In genomic region chr1:8889103-8889846, GRCh38 we compare ENCODE assay signal across 12 cellular contexts. TPM values are rescaled to one million over a fixed set of nuclear protein-coding genes. Genes with fewer than 3 reads are reported as not detected.
DNase-seq lines count a peak whose midpoint lies in the region; ATAC-seq and TF ChIP-seq lines count a peak whose summit lies in the region.
"Had no signal": no experiment of that assay in that cellular context is flagged by ENCODE, and none has a peak within 500 bp of the region (broad histone marks: within the 10 kb centered on the region; RNA-seq: fewer than 3 reads in every experiment).

No MANE protein-coding gene starts in this region.

- POLR2A ChIA-PET in activated CD4-positive, alpha-beta T cell treated with anti-CD3 and anti-CD28 coated beads, Interleukin-2, amount 10 ng/mL, durations not matched to agents 7 days and 5 days (lab: Charles Lee), result no interaction called here
- POLR2A ChIA-PET in activated CD4-positive, alpha-beta T cell treated with anti-CD3 and anti-CD28 coated beads for 36 hours (lab: Charles Lee), result no interaction called here

- peaks cover 6% of the 10 kb centered on the region for H3K4me1 Mint-ChIP-seq in activated CD4-positive, alpha-beta T cell treated with anti-CD3 and anti-CD28 coated beads, Interleukin-2, amount 10 ng/mL, durations not matched to agents 7 days and 5 days
- peaks cover 4% of the 10 kb centered on the region for H3K4me1 Mint-ChIP-seq in activated CD4-positive, alpha-beta T cell treated with anti-CD3 and anti-CD28 coated beads for 36 hours
- H3K4me1 Mint-ChIP-seq in mesothelial cell of epicardium (peaks cover 18% of the 10 kb centered on the region), immature natural killer cell (no peaks in the 10 kb centered on the region)

- ATAC-seq in activated CD4-positive, alpha-beta T cell treated with anti-CD3 and anti-CD28 coated beads for 36 hours, result no peak
- ATAC-seq in GM21367 (IDR thresholded peaks at IDR 0.05; ENCODE audit: unreplicated experiment), result no peak

- peak overlapping the region; percentile 41 for H3K4me3 ChIP-seq in coronary artery

- H3K27me3 Mint-ChIP-seq in activated CD4-positive, alpha-beta T cell treated with anti-CD3 and anti-CD28 coated beads, Interleukin-2, amount 10 ng/mL, durations not matched to agents 7 days and 5 days, result no peaks in the 10 kb centered on the region
- H3K27me3 Mint-ChIP-seq in activated CD4-positive, alpha-beta T cell treated with anti-CD3 and anti-CD28 coated beads for 36 hours, result no peaks in the 10 kb centered on the region
- H3K27me3 Mint-ChIP-seq in mesothelial cell of epicardium (ENCODE audit: low read depth), result no peaks in the 10 kb centered on the region
- H3K27me3 Mint-ChIP-seq in immature natural killer cell (ENCODE audit: low read depth in 3 of 3), result peaks cover 0 to 4% (median 2%) of the 10 kb centered on the region in 3 donors
- H3K27me3 Mint-ChIP-seq: progenitor cell of endocrine pancreas had no signal

- CTCF ChIA-PET in activated CD4-positive, alpha-beta T cell treated with anti-CD3 and anti-CD28 coated beads, Interleukin-2, amount 10 ng/mL, durations not matched to agents 7 days and 5 days (lab: Charles Lee), result interaction anchor here (1.1 kb wide), 1 partner anchor 9 kb away, joined by 3 read pairs; no protein-coding TSS in a partner anchor
- CTCF ChIA-PET in activated CD4-positive, alpha-beta T cell treated with anti-CD3 and anti-CD28 coated beads for 36 hours (lab: Charles Lee), result no interaction called here

- intact Hi-C loops in activated CD4-positive, alpha-beta T cell treated with anti-CD3 and anti-CD28 coated beads for 36 hours (cut with DNase I, micrococcal nuclease), result no loop called here

- no peak for DNase-seq in activated CD4-positive, alpha-beta T cell treated with anti-CD3 and anti-CD28 coated beads, Interleukin-2, amount 10 ng/mL, durations not matched to agents 7 days and 5 days
- no peak for DNase-seq in activated CD4-positive, alpha-beta T cell treated with anti-CD3 and anti-CD28 coated beads for 36 hours
- DNase-seq in coronary artery (ENCODE audit: low spot score), result no peak
- no peak for DNase-seq in mesothelial cell of epicardium (ENCODE audit: low spot score in 2 of 2, unreplicated experiment in 2 of 2)
- no peak for DNase-seq in C1 segment of cervical spinal cord (lab: John Stamatoyannopoulos, UW)
- no peak for DNase-seq in immature natural killer cell
- no peak for DNase-seq in SW480 (ENCODE audit: low spot score)
- DNase-seq: NCI-H1694 treated with DMSO at 0.1 percent for 48 hours had no signal

- peak overlapping the region; percentile 58 to 85 for H3K27ac ChIP-seq in coronary artery

- H3K36me3 Mint-ChIP-seq in activated CD4-positive, alpha-beta T cell treated with anti-CD3 and anti-CD28 coated beads, Interleukin-2, amount 10 ng/mL, durations not matched to agents 7 days and 5 days (ENCODE audit: low read depth), result peaks cover 2% of the 10 kb centered on the region
- H3K36me3 Mint-ChIP-seq in activated CD4-positive, alpha-beta T cell treated with anti-CD3 and anti-CD28 coated beads for 36 hours (ENCODE audit: low read depth), result no peaks in the 10 kb centered on the region
- H3K36me3 Mint-ChIP-seq in mesothelial cell of epicardium, result no peaks in the 10 kb centered on the region
- no peaks in the 10 kb centered on the region for H3K36me3 Mint-ChIP-seq in immature natural killer cell

- H3K9me3 Mint-ChIP-seq in activated CD4-positive, alpha-beta T cell treated with anti-CD3 and anti-CD28 coated beads, Interleukin-2, amount 10 ng/mL, durations not matched to agents 7 days and 5 days, result no peaks in the 10 kb centered on the region
- H3K9me3 Mint-ChIP-seq in activated CD4-positive, alpha-beta T cell treated with anti-CD3 and anti-CD28 coated beads for 36 hours (ENCODE audit: low read depth), result no peaks in the 10 kb centered on the region
- no peaks in the 10 kb centered on the region for H3K9me3 Mint-ChIP-seq in mesothelial cell of epicardium
- H3K9me3 Mint-ChIP-seq in immature natural killer cell, result no peaks in the 10 kb centered on the region
- H3K9me3 Mint-ChIP-seq: activated T-helper 1 cell treated with anti-CD3 and anti-CD28 coated beads, Interleukin-12 subunit alpha, Interleukin-12 subunit beta, Interleukin-2, Interleukin-4 antibody, amounts not matched to agents 30 ng/mL and 10 ng/mL and 1 ng/mL, durations not matched to agents 14 hours and 24 hours and 36 hours had no signal

- no peak overlapping the region for H3K4me3 Mint-ChIP-seq in activated CD4-positive, alpha-beta T cell treated with anti-CD3 and anti-CD28 coated beads, Interleukin-2, amount 10 ng/mL, durations not matched to agents 7 days and 5 days
- H3K4me3 Mint-ChIP-seq in activated CD4-positive, alpha-beta T cell treated with anti-CD3 and anti-CD28 coated beads for 36 hours, result no peak overlapping the region
- H3K4me3 Mint-ChIP-seq in mesothelial cell of epicardium, result no peak overlapping the region
- no peak overlapping the region for H3K4me3 Mint-ChIP-seq in immature natural killer cell
- H3K4me3 Mint-ChIP-seq: activated T-helper 1 cell treated with anti-CD3 and anti-CD28 coated beads, Interleukin-12 subunit alpha, Interleukin-12 subunit beta, Interleukin-2, Interleukin-4 antibody, amounts not matched to agents 30 ng/mL and 10 ng/mL and 1 ng/mL, durations not matched to agents 14 hours and 24 hours and 36 hours had no signal

- peak overlapping the region; percentile 42 for H3K27ac Mint-ChIP-seq in activated CD4-positive, alpha-beta T cell treated with anti-CD3 and anti-CD28 coated beads, Interleukin-2, amount 10 ng/mL, durations not matched to agents 7 days and 5 days
- H3K27ac Mint-ChIP-seq in activated CD4-positive, alpha-beta T cell treated with anti-CD3 and anti-CD28 coated beads for 36 hours, result no peak overlapping the region
- H3K27ac Mint-ChIP-seq in mesothelial cell of epicardium, result peak overlapping the region; percentile 86
- no peak overlapping the region for H3K27ac Mint-ChIP-seq in immature natural killer cell
- H3K27ac Mint-ChIP-seq: activated T-helper 1 cell treated with anti-CD3 and anti-CD28 coated beads, Interleukin-12 subunit alpha, Interleukin-12 subunit beta, Interleukin-2, Interleukin-4 antibody, amounts not matched to agents 30 ng/mL and 10 ng/mL and 1 ng/mL, durations not matched to agents 14 hours and 24 hours and 36 hours; progenitor cell of endocrine pancreas had no signal

- TF ChIP-seq CTCF in coronary artery (IDR thresholded peaks at IDR 0.05), result no peak
- no peak for TF ChIP-seq CTCF in mesothelial cell of epicardium (IDR thresholded peaks at IDR 0.05; ENCODE audit: unreplicated experiment)

RNA-seq across cellular contexts. Expression of gene ENO1, which starts 10.8 kb away (rescaled TPM):
- 1,000 to 10,000 TPM; 1,608 to 1,874 TPM for total RNA-seq in activated CD4-positive, alpha-beta T cell treated with anti-CD3 and anti-CD28 coated beads, Interleukin-2, amount 10 ng/mL, durations not matched to agents 7 days and 5 days
- total RNA-seq in activated CD4-positive, alpha-beta T cell treated with anti-CD3 and anti-CD28 coated beads for 36 hours, result 1,000 to 10,000 TPM; 2,573 to 3,583 TPM
- 1,024 to 1,067 TPM (median 1,030 TPM) in 3 replicates for total RNA-seq in mesothelial cell of epicardium
- 100 to 1,000 TPM; 856 to 982 (median 955) TPM for polyA plus RNA-seq in immature natural killer cell

RNA-seq across cellular contexts. Expression of gene CA6, which starts 56.4 kb away (rescaled TPM):
- under 1 TPM; 0.25 to 0.31 TPM for total RNA-seq in activated CD4-positive, alpha-beta T cell treated with anti-CD3 and anti-CD28 coated beads, Interleukin-2, amount 10 ng/mL, durations not matched to agents 7 days and 5 days
- under 1 TPM in 1 of 2 experiments, not detected in 1; 0.27 TPM for total RNA-seq in activated CD4-positive, alpha-beta T cell treated with anti-CD3 and anti-CD28 coated beads for 36 hours
- total RNA-seq in mesothelial cell of epicardium, result not detected in 3 replicates
- polyA plus RNA-seq in immature natural killer cell, result not detected
- total RNA-seq: G401, progenitor cell of endocrine pancreas had no signal

Comparison
In these comparisons a context has a peak if more than half of its experiments do, and no peak if none do; other contexts are left out.
1. H3K27ac Mint-ChIP-seq: peak in activated CD4-positive, alpha-beta T cell treated with anti-CD3 and anti-CD28 coated beads, Interleukin-2, amount 10 ng/mL, durations not matched to agents 7 days and 5 days (single experiment) and mesothelial cell of epicardium (single experiment); none in activated CD4-positive, alpha-beta T cell treated with anti-CD3 and anti-CD28 coated beads for 36 hours (single experiment) and immature natural killer cell (0 of 6).